Comparison of ENCODE assay signal across 8 cellular contexts in the genomic region with DNA sequence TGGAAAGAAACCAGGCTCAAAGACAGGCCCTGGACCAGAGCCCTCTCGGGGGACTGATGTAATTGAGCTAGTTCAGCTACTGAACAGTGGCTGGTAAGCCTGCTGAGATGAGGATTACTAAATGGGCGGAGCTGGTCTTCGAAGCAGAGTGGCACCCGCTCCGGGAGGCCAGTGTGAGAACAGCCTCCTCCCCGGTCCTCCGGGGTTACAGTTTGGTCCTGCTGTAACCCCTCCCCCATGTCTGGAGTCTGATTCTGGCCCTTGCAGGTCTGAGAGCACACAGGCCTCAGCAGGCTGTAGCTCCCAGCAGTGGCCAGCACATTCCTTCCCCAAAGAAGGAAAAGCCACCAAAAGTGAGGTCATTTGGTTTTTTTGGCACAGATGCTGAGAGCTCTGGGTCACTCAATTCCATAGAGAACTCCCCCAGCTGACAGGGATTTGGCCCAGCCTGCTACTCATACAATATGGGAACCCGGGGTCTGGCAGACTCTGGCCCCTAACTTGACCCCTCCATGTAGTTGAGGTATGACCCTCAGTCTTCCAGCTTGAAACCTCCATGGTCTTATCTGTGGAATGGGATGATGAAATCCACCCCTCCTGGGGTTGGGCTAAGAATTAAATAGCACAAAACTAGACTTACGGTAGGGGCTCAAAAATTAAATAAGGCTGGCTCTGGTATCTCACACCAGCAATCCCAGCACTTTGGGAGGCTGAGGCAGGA. TPM values are rescaled to one million over a fixed set of nuclear protein-coding genes. Genes with fewer than 3 reads are reported as not detected.
DNase-seq lines count a peak whose midpoint lies in the region; ATAC-seq, FAIRE-seq and TF ChIP-seq lines count a peak whose summit lies in the region.

No MANE protein-coding gene starts in this region.

- H2AFZ ChIP-seq in mammary epithelial cell (ENCODE audit: low read depth, low read length) (no peak overlapping the region), HepG2 (ENCODE audit: low read length) (no peak overlapping the region)

- WGBS in mammary epithelial cell (ENCODE audit: low coverage, missing lambda C conversion rate), result 0% methylated on average over 9 of the region's 9 CpGs
- whole genome bisulfite sequencing in HepG2 (ENCODE audit: low lambda C conversion rate), result 15% methylated on average over 7 of the region's 9 CpGs
- WGBS in thyroid gland, 2 donors, result 73 to 85% methylated on average over 9 of the region's 9 CpGs

- intact Hi-C loops in mammary epithelial cell (cut with micrococcal nuclease), result loop anchor here (1.0 to 10.0 kb wide), 5 partner anchors 37 to 795 kb away; no protein-coding TSS in a partner anchor
- intact Hi-C loops in HepG2 (cut with micrococcal nuclease; ENCODE audit: unreplicated experiment), result no loop called here
- intact Hi-C loops in thyroid gland (cut with DNase I), result no loop called here

- POLR2A ChIA-PET in HepG2 (lab: Yijun Ruan, JAX), result interaction anchor here (0.6 to 3.2 kb wide), 14 partner anchors 9 to 548 kb away, joined by 3 to 31 read pairs (median 4); a partner anchor contains a TSS

- H3K27me3 ChIP-seq in mammary epithelial cell (ENCODE audit: insufficient read depth, low read length), result no peaks in the 10 kb centered on the region
- H3K27me3 ChIP-seq in HepG2 (ENCODE audit: control insufficient read depth in 1 of 2, insufficient read depth in 2 of 2, low read length in 2 of 2), result no peaks in the 10 kb centered on the region
- no peaks in the 10 kb centered on the region for H3K27me3 ChIP-seq in thyroid gland

- FAIRE-seq in HepG2 (lab: Jason Lieb, UNC), result peak; percentile 75

- no peak for TF ChIP-seq RAD21 in HepG2 (CRISPR knock-in tag; IDR thresholded peaks at IDR 0.05)

- peak overlapping the region; percentile 54 for H3K4me2 ChIP-seq in mammary epithelial cell (ENCODE audit: insufficient read depth, low read depth, low read length)
- H3K4me2 ChIP-seq in HepG2 (ENCODE audit: low read depth, low read length), result peak overlapping the region; percentile 80

- H3K9me3 ChIP-seq in mammary epithelial cell (replicated peaks; ENCODE audit: insufficient read depth, low read length) (no peaks in the 10 kb centered on the region), HepG2 (ENCODE audit: low read length) (no peaks in the 10 kb centered on the region), thyroid gland (no peaks in the 10 kb centered on the region)

- H3K36me3 ChIP-seq in mammary epithelial cell (ENCODE audit: insufficient read depth, low read length) (no peaks in the 10 kb centered on the region), HepG2 (replicated peaks in 1 of 2; ENCODE audit: control insufficient read depth in 1 of 2, insufficient read depth in 2 of 2, low read length in 2 of 2) (peaks cover 17 to 24% of the 10 kb centered on the region in 2 experiments; a peak in 4 of 5 replicates), thyroid gland (no peaks in the 10 kb centered on the region)

- ATAC-seq in HepG2, result peak; percentile 25

- H3K4me3 ChIP-seq in mammary epithelial cell (replicated peaks in 1 of 3; ENCODE audit: insufficient read depth in 1 of 3, low read depth in 2 of 3, low read length in 3 of 3) (no peak overlapping the region), HepG2 (replicated peaks in 1 of 3; ENCODE audit: insufficient read depth in 1 of 3, low read depth in 2 of 3, low read length in 3 of 3) (peak overlapping the region in 2 of 3 experiments; percentile 31 to 64; a peak in 3 of 6 replicates), thyroid gland (replicated peaks in 1 of 3) (no peak overlapping the region)

- CTCF ChIA-PET in mammary epithelial cell (lab: Charles Lee; ENCODE audit: low non-redundant PET) (interaction anchor here (0.6 kb wide), 2 partner anchors 29 to 213 kb away, joined by 3 read pairs; a partner anchor contains a TSS), HepG2 (lab: Yijun Ruan, JAX; ENCODE audit: low intra/inter-chr PET ratio, low total read pairs) (interaction anchor here (2.9 kb wide), 1 partner anchor 29 kb away, joined by 13 read pairs; no protein-coding TSS in a partner anchor)

- H3K27ac ChIP-seq in mammary epithelial cell (ENCODE audit: insufficient read depth, low read depth, low read length), result peak overlapping the region; percentile 64
- peak overlapping the region; percentile 78 for H3K27ac ChIP-seq in HepG2 (ENCODE audit: extremely low read length, insufficient read depth, low read length)
- H3K27ac ChIP-seq in thyroid gland, result peak overlapping the region; percentile 48 to 74 (median 70)

- BruUV-seq in mammary epithelial cell (replicated peaks; lab: Mats Ljungman, UMichigan) (TSS peak; percentile 33), HepG2 (replicated peaks; lab: Mats Ljungman, UMichigan) (no TSS peak)

- in situ Hi-C loops in mammary epithelial cell (cut with MboI; ENCODE audit: low sequenced_read_pairs in 2 of 2) (loop anchor here in 1 of 2 donors (10.0 kb wide), 1 partner anchor 155 kb away; no protein-coding TSS in a partner anchor), HepG2 (cut with HindIII; ENCODE audit: extremely low pct_ligation_motif_present, low pct_unique_long_range_greater_than_20kb) (loop anchor here (5.0 kb wide), 1 partner anchor 37 kb away; a partner anchor contains a TSS)

- dilution Hi-C loops in mammary epithelial cell (cut with HindIII; ENCODE audit: low sequenced_read_pairs), result no loop called here

- TF ChIP-seq CTCF in mammary epithelial cell (conservative IDR thresholded peaks at IDR 0.05 in 1 of 2, IDR thresholded peaks at IDR 0.05 in 1 of 2; ENCODE audit: extremely low read depth in 1 of 2, insufficient read depth in 1 of 2, low read depth in 1 of 2, low read length in 2 of 2) (no peak), HepG2 (CRISPR knock-in tag; IDR thresholded peaks at IDR 0.05) (no peak), thyroid gland (IDR thresholded peaks at IDR 0.05) (no peak)

- peaks cover 96% of the 10 kb centered on the region for H3K4me1 ChIP-seq in mammary epithelial cell (ENCODE audit: insufficient read depth, low read length)
- peaks cover 93% of the 10 kb centered on the region for H3K4me1 ChIP-seq in HepG2 (ENCODE audit: insufficient read depth, low read length)
- H3K4me1 ChIP-seq in thyroid gland, result peaks cover 25 to 60% of the 10 kb centered on the region in 2 donors

- H3K79me2 ChIP-seq in mammary epithelial cell (ENCODE audit: insufficient read depth, low read length) (peaks cover 100% of the 10 kb centered on the region), HepG2 (ENCODE audit: insufficient read depth, low read length) (peaks cover 90% of the 10 kb centered on the region)

- H3K9ac ChIP-seq in mammary epithelial cell (ENCODE audit: insufficient read depth, low read length) (peak overlapping the region; percentile 19), HepG2 (ENCODE audit: insufficient read depth, low read depth, low read length) (0 out of 2 replicates have a peak overlapping the region, but pooled peaks have one; percentile 62)

- TF ChIP-seq EP300 in HepG2 (IDR thresholded peaks at IDR 0.05; ENCODE audit: low read depth in 2 of 2, low read length in 2 of 2) (peak in 1 of 2 experiments; percentile 20; a peak in 1 of 4 replicates), HepG2 (CRISPR knock-in tag; IDR thresholded peaks at IDR 0.05; ENCODE audit: borderline replicate concordance) (no peak)

- DNase-seq in NCI-H524 (lab: John Stamatoyannopoulos, UW) (peak; percentile 32 to 62), NCI-H524 treated with DMSO at 0.1 percent for 48 hours (lab: John Stamatoyannopoulos, UW) (no peak), mammary epithelial cell (peak; percentile 92), HepG2 (ENCODE audit: low spot score) (peak; percentile 78), thyroid gland (peak; percentile 49 to 63), NCI-H2029 (lab: John Stamatoyannopoulos, UW) (no peak), occipital lobe (lab: John Stamatoyannopoulos, UW) (no peak), putamen (ENCODE audit: low spot score) (no peak)

- TF ChIP-seq POLR2A in HepG2 (IDR thresholded peaks at IDR 0.05; ENCODE audit: insufficient read depth in 1 of 2, low read depth in 2 of 2, low read length in 2 of 2) (no peak), thyroid gland (IDR thresholded peaks at IDR 0.05) (peak in 1 of 2 donors; percentile 20)

- H4K20me1 ChIP-seq in mammary epithelial cell (ENCODE audit: insufficient read depth, low read length), result peaks cover 10% of the 10 kb centered on the region
- peaks cover 23% of the 10 kb centered on the region; the same call in 1 of the 2 replicates for H4K20me1 ChIP-seq in HepG2 (ENCODE audit: insufficient read depth, low read length)

TF ChIP-seq in HepG2, 621 proteins besides CTCF, POLR2A, EP300 and RAD21 (continues in another document):
- TF ChIP-seq LCORL (IDR thresholded peaks at IDR 0.05) (no peak), LCORL (CRISPR knock-in tag; IDR thresholded peaks at IDR 0.05) (peak; percentile 60; the same call in 1 of the 2 replicates), YEATS2 (CRISPR knock-in tag; IDR thresholded peaks at IDR 0.05; ENCODE audit: borderline replicate concordance) (peak; percentile 50; the same call in 1 of the 2 replicates), RELA (CRISPR knock-in tag; IDR thresholded peaks at IDR 0.05) (no peak)

RNA-seq across cellular contexts. Expression of a gene that starts 39.0 kb away (rescaled TPM):
- total RNA-seq in mammary epithelial cell (1,000 to 10,000 TPM in 1 of 2 donors, 100 to 1,000 TPM in 1; 841 to 1,322 TPM), HepG2 (2016; rRNA removed; fragmentation: Illumina TruSeq; extraction: Trizol) (58.6 and 62.4 TPM in 2 replicates), thyroid gland (10 to 100 TPM; 48.1 to 90.4 (median 64.8) TPM), occipital lobe (12.2 TPM)
- polyA plus RNA-seq in mammary epithelial cell (813 TPM), HepG2 (2011; rRNA removed) (152 and 162 TPM in 2 replicates)
- 1,325 TPM for polyA minus RNA-seq in mammary epithelial cell
- 9.6 and 10.7 TPM in 2 replicates for total RNA-seq in HepG2 (2016; cell fraction: cytosol; rRNA removed; fragmentation: Illumina TruSeq; extraction: Trizol; ENCODE audit: low read depth)
- 55.0 and 63.6 TPM in 2 replicates for total RNA-seq in HepG2 (2016; cell fraction: insoluble cytoplasmic fraction; rRNA removed; fragmentation: Illumina TruSeq; extraction: Trizol)
- total RNA-seq in HepG2 (2016; cell fraction: membrane; rRNA removed; fragmentation: Illumina TruSeq; extraction: Trizol), result 25.2 and 28.3 TPM in 2 replicates
- total RNA-seq in HepG2 (2016; cell fraction: nucleus; rRNA removed; fragmentation: Illumina TruSeq; extraction: Trizol), result 62.9 and 75.6 TPM in 2 replicates
- 97.7 and 136 TPM in 2 replicates for polyA plus RNA-seq in HepG2 (2011; cell fraction: cytosol; rRNA removed)
- polyA plus RNA-seq in HepG2 (2011; cell fraction: nucleus; rRNA removed), result 162 and 195 TPM in 2 replicates
- 109 and 118 TPM in 2 replicates for polyA plus RNA-seq in HepG2 (2012)
- polyA plus RNA-seq in HepG2 (2016; cell fraction: cytosol; fragmentation: Illumina TruSeq; extraction: Trizol; ENCODE audit: low read depth), result 8.0 and 10.4 TPM in 2 replicates
- 67.9 and 88.1 TPM in 2 replicates for polyA plus RNA-seq in HepG2 (2016; cell fraction: insoluble cytoplasmic fraction; fragmentation: Illumina TruSeq; extraction: Trizol; ENCODE audit: low read depth)
- polyA plus RNA-seq in HepG2 (2016; cell fraction: membrane; fragmentation: Illumina TruSeq; extraction: Trizol; ENCODE audit: low read depth), result 15.3 and 18.8 TPM in 2 replicates
- polyA plus RNA-seq in HepG2 (2016; cell fraction: nucleus; fragmentation: Illumina TruSeq; extraction: Trizol; ENCODE audit: insufficient read depth, low read depth), result 91.6 and 93.8 TPM in 2 replicates
- polyA minus RNA-seq in HepG2 (2011; rRNA and poly(A)+ RNA removed; ENCODE audit: low replicate concordance), result 144 and 214 TPM in 2 replicates
- 167 and 168 TPM in 2 replicates for polyA minus RNA-seq in HepG2 (2011; cell fraction: cytosol; rRNA and poly(A)+ RNA removed)
- polyA minus RNA-seq in HepG2 (2011; cell fraction: nucleus; rRNA and poly(A)+ RNA removed), result 119 and 126 TPM in 2 replicates

Comparison
In these comparisons a context has a peak if more than half of its experiments do, and no peak if none do; other contexts are left out.
1. DNase-seq: peak in NCI-H524 (2 of 2), mammary epithelial cell (single experiment), HepG2 (single experiment) and thyroid gland (2 of 2); none in NCI-H524 treated with DMSO at 0.1 percent for 48 hours (single experiment), NCI-H2029 (single experiment), occipital lobe (single experiment) and putamen (single experiment).
2. H3K4me3 ChIP-seq: peak in HepG2 (2 of 3); none in mammary epithelial cell (0 of 3) and thyroid gland (0 of 3).
3. RNA of a gene that starts 39.0 kb away (total RNA-seq): 841 to 1,322 TPM in mammary epithelial cell; 48.1 to 90.4 TPM in thyroid gland, 9.6 to 75.6 TPM in HepG2 and 12.2 TPM in occipital lobe (single experiment); every median in the first group is over 4 times any median in the second.
4. Peak in every context shown above with its lines, with median percentiles within 50 percentile points of each other: H3K27ac ChIP-seq.